Comparison of ENCODE assay signal across 1 cellular context in the genomic region with DNA sequence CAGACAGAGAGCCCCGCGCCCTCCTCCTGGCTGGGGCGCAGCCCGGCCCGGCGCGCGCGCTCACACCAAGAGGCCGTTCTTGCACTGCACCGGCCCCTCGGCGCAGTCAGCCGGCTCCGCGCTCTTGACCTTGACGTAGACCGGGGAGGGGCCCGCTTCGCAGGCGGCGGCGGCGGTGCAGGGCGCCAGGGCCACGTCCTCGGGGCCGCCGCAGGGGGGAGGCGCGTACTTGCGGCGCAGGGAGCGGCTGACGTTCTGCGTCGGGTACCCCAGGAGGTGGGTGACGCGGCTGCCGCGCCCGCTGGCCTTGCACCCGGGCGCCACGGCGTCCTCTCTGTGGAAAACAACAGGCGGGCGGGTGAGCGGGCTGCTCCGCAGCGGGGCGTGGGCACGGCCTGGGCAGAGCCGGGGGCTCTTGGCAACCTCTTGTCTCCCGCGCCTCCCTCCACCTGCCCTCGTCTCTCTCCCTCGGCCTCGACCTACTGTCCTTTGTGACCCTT.
A peak's percentile ranks its signal among the peaks of the same experiment; 100 is the strongest.
TF ChIP-seq lines count a peak whose summit lies in the region.

No MANE protein-coding gene starts in this region.

TF ChIP-seq in GM12878, 131 proteins besides CTCF, POLR2A, EP300 and RAD21:
- no peak for TF ChIP-seq ESRRA (IDR thresholded peaks at IDR 0.05; ENCODE audit: low read length)
- no peak for TF ChIP-seq POLR2AphosphoS2 (IDR thresholded peaks at IDR 0.05; ENCODE audit: low read depth, low read length)
- TF ChIP-seq HDAC6 (IDR thresholded peaks at IDR 0.05; ENCODE audit: unreplicated experiment): peak; percentile 73
- TF ChIP-seq EGR1 (IDR thresholded peaks at IDR 0.05; ENCODE audit: borderline replicate concordance in 1 of 2, low read depth in 2 of 2, low read length in 2 of 2): peak in 1 of 2 experiments; percentile 43; a peak in 1 of 3 replicates
- peak; percentile 74 for TF ChIP-seq SUZ12 (IDR thresholded peaks at IDR 0.05; ENCODE audit: unreplicated experiment)
- TF ChIP-seq ZNF622 (IDR thresholded peaks at IDR 0.05): no peak
